In genomic region chrX:150299579-150299978, GRCh38 we compare ENCODE assay signal across 25 cellular contexts.
DNase-seq lines count a peak whose midpoint lies in the region; ATAC-seq, FAIRE-seq and TF ChIP-seq lines count a peak whose summit lies in the region.
"Had no signal": no experiment of that assay in that cellular context is flagged by ENCODE, and none has a peak within 500 bp of the region (broad histone marks: within the 10 kb centered on the region; RNA-seq: fewer than 3 reads in every experiment).

No MANE protein-coding gene starts in this region.

- no peak overlapping the region for H3K4me2 ChIP-seq in astrocyte (ENCODE audit: low read length)
- H3K4me2 ChIP-seq: A549 had no signal

- no peaks in the 10 kb centered on the region for H3K9me3 Mint-ChIP-seq in astrocyte (ENCODE audit: unreplicated experiment)
- H3K9me3 Mint-ChIP-seq: CD4-positive, alpha-beta memory T cell; CD4-positive, CD25-positive, alpha-beta regulatory T cell; CD8-positive, alpha-beta memory T cell had no signal

- no peaks in the 10 kb centered on the region for H3K79me2 ChIP-seq in astrocyte (ENCODE audit: insufficient read depth, low read length)

- intact Hi-C loops in heart right ventricle (cut with DNase I) = no loop called here

- no peak overlapping the region for H3K27ac Mint-ChIP-seq in astrocyte (ENCODE audit: unreplicated experiment)
- H3K27ac Mint-ChIP-seq: B cell; CD14-positive monocyte; CD4-positive, alpha-beta memory T cell; CD4-positive, CD25-positive, alpha-beta regulatory T cell; CD8-positive, alpha-beta memory T cell had no signal

- TF ChIP-seq CTCF in right atrium auricular region (IDR thresholded peaks at IDR 0.05) (no peak), heart right ventricle (IDR thresholded peaks at IDR 0.05) (no peak), astrocyte (IDR thresholded peaks at IDR 0.05; ENCODE audit: insufficient read depth, low read depth, low read length) (no peak)

- H3K4me3 ChIP-seq in right atrium auricular region (no peak overlapping the region), heart right ventricle (no peak overlapping the region), astrocyte (ENCODE audit: insufficient read depth, low read depth, low read length) (no peak overlapping the region)
- H3K4me3 ChIP-seq: A549, GM12878 had no signal

- FAIRE-seq in astrocyte (lab: Jason Lieb, UNC) = peak; percentile 47
- FAIRE-seq: GM12878, GM12892, GM18507 had no signal

- H3K4me1 Mint-ChIP-seq in astrocyte (ENCODE audit: low read depth, unreplicated experiment) = no peaks in the 10 kb centered on the region
- H3K4me1 Mint-ChIP-seq: B cell; CD14-positive monocyte; CD4-positive, alpha-beta memory T cell; CD4-positive, CD25-positive, alpha-beta regulatory T cell; CD8-positive, alpha-beta memory T cell had no signal

- H3K27ac ChIP-seq in right atrium auricular region (no peak overlapping the region), heart right ventricle (no peak overlapping the region), astrocyte (ENCODE audit: low read depth, low read length) (no peak overlapping the region)
- H3K27ac ChIP-seq: 22Rv1, A549 had no signal

- peaks cover 2% of the 10 kb centered on the region for H3K27me3 Mint-ChIP-seq in astrocyte (ENCODE audit: low read depth, unreplicated experiment)
- H3K27me3 Mint-ChIP-seq: B cell; CD4-positive, alpha-beta memory T cell had no signal

- H3K4me3 Mint-ChIP-seq in astrocyte (ENCODE audit: unreplicated experiment) = no peak overlapping the region
- H3K4me3 Mint-ChIP-seq: B cell; CD14-positive monocyte; CD4-positive, alpha-beta memory T cell; CD8-positive, alpha-beta memory T cell had no signal

- H4K20me1 ChIP-seq in astrocyte (ENCODE audit: insufficient read depth, low read length) = no peaks in the 10 kb centered on the region

- H3K9me3 ChIP-seq in right atrium auricular region (no peaks in the 10 kb centered on the region), heart right ventricle (no peaks in the 10 kb centered on the region), astrocyte (ENCODE audit: insufficient read depth, low read depth, low read length) (no peaks in the 10 kb centered on the region)
- H3K9me3 ChIP-seq: A549 had no signal

- no peak for ATAC-seq in heart right ventricle
- no peak for ATAC-seq in HG02571 (IDR thresholded peaks at IDR 0.05; ENCODE audit: unreplicated experiment)
- ATAC-seq: A549, GM12878 had no signal

- H2AFZ ChIP-seq in astrocyte (ENCODE audit: low read depth, low read length) = no peak overlapping the region

- H3K36me3 Mint-ChIP-seq in astrocyte (ENCODE audit: low read depth, unreplicated experiment) = no peaks in the 10 kb centered on the region
- H3K36me3 Mint-ChIP-seq: CD14-positive monocyte; CD4-positive, alpha-beta memory T cell; CD4-positive, CD25-positive, alpha-beta regulatory T cell; CD8-positive, alpha-beta memory T cell had no signal

- no peak overlapping the region for H3K9ac ChIP-seq in astrocyte (ENCODE audit: low read length)

- H3K4me1 ChIP-seq in right atrium auricular region = no peaks in the 10 kb centered on the region
- H3K4me1 ChIP-seq in heart right ventricle = no peaks in the 10 kb centered on the region
- H3K4me1 ChIP-seq in astrocyte (ENCODE audit: insufficient read depth, low read length) = no peaks in the 10 kb centered on the region
- H3K4me1 ChIP-seq: A549 had no signal

- H3K36me3 ChIP-seq in right atrium auricular region = no peaks in the 10 kb centered on the region
- H3K36me3 ChIP-seq in heart right ventricle = no peaks in the 10 kb centered on the region
- H3K36me3 ChIP-seq in astrocyte (ENCODE audit: insufficient read depth, low read length) = no peaks in the 10 kb centered on the region

- peak; percentile 21 for DNase-seq in right atrium auricular region (ENCODE audit: low spot score)
- DNase-seq in heart right ventricle = no peak
- DNase-seq in astrocyte (ENCODE audit: low read depth) = no peak
- DNase-seq in activated gamma-delta T cell treated with Interleukin-2 at 50 U/mL for 16 hours = no peak
- DNase-seq: AML-193; C1 segment of cervical spinal cord; CD4-positive, alpha-beta memory T cell; CD4-positive, CD25-positive, alpha-beta regulatory T cell; CD8-positive, alpha-beta memory T cell; COR-L47; DMS 273 treated with DMSO at 0.1 percent for 48 hours; DMS153; DMS53; DMS79; DND-41; EL; GDM1 had no signal

- H3K27me3 ChIP-seq in right atrium auricular region = no peaks in the 10 kb centered on the region
- peaks cover 0 to 20% (median 0%) of the 10 kb centered on the region in 7 donors for H3K27me3 ChIP-seq in heart right ventricle
- no peaks in the 10 kb centered on the region for H3K27me3 ChIP-seq in astrocyte (ENCODE audit: insufficient read depth, low read length)
